1 cellular context compared by ENCODE assay signal in genomic region chr17:49968380-49969133, GRCh38.
TF ChIP-seq lines count a peak whose summit lies in the region.

No MANE protein-coding gene starts in this region.

TF ChIP-seq in HepG2, 621 proteins besides CTCF, POLR2A, EP300 and RAD21 (continued from another document and continues in another):
- TF ChIP-seq ZBED4 (CRISPR knock-in tag; IDR thresholded peaks at IDR 0.05; ENCODE audit: borderline replicate concordance) = no peak
- peak; percentile 91; the same call in 1 of the 2 replicates for TF ChIP-seq HES4 (CRISPR knock-in tag; IDR thresholded peaks at IDR 0.05; ENCODE audit: borderline replicate concordance)
- TF ChIP-seq ZNF619 (CRISPR knock-in tag; IDR thresholded peaks at IDR 0.05) = no peak
- no peak for TF ChIP-seq ZNF292 (CRISPR knock-in tag; IDR thresholded peaks at IDR 0.05; ENCODE audit: borderline replicate concordance, low read depth)
- TF ChIP-seq ZNF839 (CRISPR knock-in tag; IDR thresholded peaks at IDR 0.05; ENCODE audit: borderline replicate concordance) = no peak
- 0 out of 2 replicates have a peak, but pooled peaks have one; percentile 15 for TF ChIP-seq RERE (CRISPR knock-in tag; IDR thresholded peaks at IDR 0.05; ENCODE audit: low read depth)
- no peak for TF ChIP-seq SP140L (CRISPR knock-in tag; IDR thresholded peaks at IDR 0.05; ENCODE audit: borderline replicate concordance)
- no peak for TF ChIP-seq RELA (CRISPR knock-in tag; IDR thresholded peaks at IDR 0.05)
- no peak for TF ChIP-seq PHB2 (IDR thresholded peaks at IDR 0.05; ENCODE audit: partially characterized antibody)
- no peak for TF ChIP-seq CHD2 (IDR thresholded peaks at IDR 0.05; ENCODE audit: low read depth, low read length)
- no peak for TF ChIP-seq ZNF557 (CRISPR knock-in tag; IDR thresholded peaks at IDR 0.05)
- no peak for TF ChIP-seq ZNF775 (CRISPR knock-in tag; IDR thresholded peaks at IDR 0.05; ENCODE audit: borderline replicate concordance)
- 0 out of 2 replicates have a peak, but pooled peaks have one; percentile 54 for TF ChIP-seq ZIK1 (CRISPR knock-in tag; IDR thresholded peaks at IDR 0.05; ENCODE audit: borderline replicate concordance, low read depth)
- TF ChIP-seq RFXANK (CRISPR knock-in tag; IDR thresholded peaks at IDR 0.05) = no peak
- TF ChIP-seq HMG20A (CRISPR knock-in tag; IDR thresholded peaks at IDR 0.05; ENCODE audit: borderline replicate concordance) = no peak
- no peak for TF ChIP-seq MED13 (CRISPR knock-in tag; IDR thresholded peaks at IDR 0.05)
- no peak for TF ChIP-seq RXRB (CRISPR knock-in tag; IDR thresholded peaks at IDR 0.05; ENCODE audit: borderline replicate concordance)
- peak; percentile 92 for TF ChIP-seq PRMT3 (CRISPR knock-in tag; IDR thresholded peaks at IDR 0.05; ENCODE audit: borderline replicate concordance, low read depth)
- no peak for TF ChIP-seq ZNF691 (CRISPR knock-in tag; IDR thresholded peaks at IDR 0.05; ENCODE audit: borderline replicate concordance, low read depth)
- TF ChIP-seq LRRFIP1 (CRISPR knock-in tag; conservative IDR thresholded peaks at IDR 0.05) = no peak
- peak; percentile 63 for TF ChIP-seq MYPOP (CRISPR knock-in tag; IDR thresholded peaks at IDR 0.05)
- no peak for TF ChIP-seq ZFP37 (CRISPR knock-in tag; IDR thresholded peaks at IDR 0.05; ENCODE audit: borderline replicate concordance)
- TF ChIP-seq DBP (CRISPR knock-in tag; IDR thresholded peaks at IDR 0.05; ENCODE audit: not compliant biosample characterization) = no peak
- no peak for TF ChIP-seq IKZF1 (IDR thresholded peaks at IDR 0.05)
- peak; percentile 76 for TF ChIP-seq ZNF564 (CRISPR knock-in tag; IDR thresholded peaks at IDR 0.05)
- TF ChIP-seq ETV5 (CRISPR knock-in tag; IDR thresholded peaks at IDR 0.05; ENCODE audit: borderline replicate concordance) = peak; percentile 90
- no peak for TF ChIP-seq REXO4 (CRISPR knock-in tag; IDR thresholded peaks at IDR 0.05; ENCODE audit: borderline replicate concordance)
- 0 out of 2 replicates have a peak, but pooled peaks have one; percentile 66 for TF ChIP-seq HNRNPL (IDR thresholded peaks at IDR 0.05; ENCODE audit: low read depth, low read length)
- TF ChIP-seq ZNF142 (CRISPR knock-in tag; IDR thresholded peaks at IDR 0.05) = no peak; the same call in 1 of the 2 replicates
- TF ChIP-seq ZBTB33 (CRISPR knock-in tag; IDR thresholded peaks at IDR 0.05) = no peak
- TF ChIP-seq TEAD2 (CRISPR knock-in tag; IDR thresholded peaks at IDR 0.05) = no peak
- TF ChIP-seq AKAP8 (CRISPR knock-in tag; IDR thresholded peaks at IDR 0.05) = no peak
- TF ChIP-seq KDM5B (CRISPR knock-in tag; IDR thresholded peaks at IDR 0.05; ENCODE audit: borderline replicate concordance) = peak; percentile 80
- TF ChIP-seq SSRP1 (CRISPR knock-in tag; IDR thresholded peaks at IDR 0.05) = no peak
